In the genomic region with DNA sequence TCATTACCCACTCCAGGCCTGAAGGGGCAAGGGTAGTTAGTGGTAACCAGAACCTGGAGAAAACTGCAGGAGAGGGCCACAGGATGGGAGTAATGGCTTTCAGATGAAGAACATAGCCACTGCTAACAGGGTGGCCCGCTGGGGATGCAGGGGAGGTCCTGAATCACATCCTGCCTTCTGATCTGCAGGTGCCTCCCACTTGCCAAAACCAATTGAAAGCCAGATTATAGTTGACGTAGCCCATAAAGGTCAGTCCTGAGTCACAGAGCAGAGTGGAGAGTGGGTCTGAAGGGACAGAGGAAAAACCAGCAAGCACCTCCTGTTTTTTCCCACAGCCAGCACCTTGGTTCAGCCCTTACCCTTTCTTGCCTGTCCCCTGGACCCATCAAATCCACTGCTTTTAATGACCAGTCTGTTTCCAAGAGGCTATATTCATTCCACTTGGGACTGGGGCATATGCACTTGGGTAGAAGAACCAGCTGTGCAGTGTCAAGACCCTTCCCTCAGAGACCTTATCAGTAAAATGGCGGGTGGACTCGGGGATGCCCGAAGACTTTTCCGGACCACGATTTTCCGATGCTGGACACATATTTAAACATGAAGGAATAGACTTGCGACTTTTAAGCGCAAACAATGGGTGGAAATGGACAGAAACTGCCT, we compare ENCODE assay signal across 8 cellular contexts. TPM values are rescaled to one million over a fixed set of nuclear protein-coding genes. Genes with fewer than 3 reads are reported as not detected.
DNase-seq lines count a peak whose midpoint lies in the region; ATAC-seq and TF ChIP-seq lines count a peak whose summit lies in the region.

No MANE protein-coding gene starts in this region.

- no peaks in the 10 kb centered on the region for H4K20me1 ChIP-seq in fibroblast of lung (ENCODE audit: control insufficient read depth, extremely low read depth, insufficient read depth, low read length)

- H3K27ac Mint-ChIP-seq in activated CD4-positive, alpha-beta T cell treated with anti-CD3 and anti-CD28 coated beads for 36 hours: peak overlapping the region; percentile 55
- no peak overlapping the region for H3K27ac Mint-ChIP-seq in naive B cell

- peak overlapping the region; percentile 86 for H3K27ac ChIP-seq in fibroblast of lung (ENCODE audit: insufficient read depth, low read length)
- peak overlapping the region; percentile 57 to 88 (median 83) for H3K27ac ChIP-seq in thyroid gland

- H2AFZ ChIP-seq in fibroblast of lung (ENCODE audit: low read length): peak overlapping the region; percentile 71

- H3K27me3 Mint-ChIP-seq in activated CD4-positive, alpha-beta T cell treated with anti-CD3 and anti-CD28 coated beads for 36 hours: peaks cover 27% of the 10 kb centered on the region
- H3K27me3 Mint-ChIP-seq in naive B cell: peaks cover 48 to 57% (median 57%) of the 10 kb centered on the region in 3 donors

- H3K9ac ChIP-seq in fibroblast of lung (ENCODE audit: insufficient read depth, low read length): peak overlapping the region; percentile 88

- ATAC-seq in activated CD4-positive, alpha-beta T cell treated with anti-CD3 and anti-CD28 coated beads for 36 hours: peak; percentile 95
- no peak for ATAC-seq in naive B cell (ENCODE audit: low read depth in 2 of 2)
- ATAC-seq in GM18867 (IDR thresholded peaks at IDR 0.05; ENCODE audit: unreplicated experiment): no peak

- H3K27me3 ChIP-seq in fibroblast of lung (ENCODE audit: control insufficient read depth, insufficient read depth, low read length): no peaks in the 10 kb centered on the region
- no peaks in the 10 kb centered on the region for H3K27me3 ChIP-seq in thyroid gland

- DNase-seq in activated CD4-positive, alpha-beta T cell treated with anti-CD3 and anti-CD28 coated beads for 36 hours: peak; percentile 78
- no peak for DNase-seq in activated CD4-positive, alpha-beta T cell treated with anti-CD3 and anti-CD28 coated beads for 1 hour
- DNase-seq in NCI-H146 (lab: John Stamatoyannopoulos, UW) (peak; percentile 96), fibroblast of lung (ENCODE audit: low read depth in 2 of 2) (peak; percentile 72 to 89), naive B cell (peak; percentile 2), thyroid gland (peak; percentile 25 to 29)
- DNase-seq in activated CD8-positive, alpha-beta memory T cell treated with anti-CD3 and anti-CD28 coated beads, Interleukin-2, amount 50 U/mL, for 4 hours: peak; percentile 52

- H3K36me3 Mint-ChIP-seq in activated CD4-positive, alpha-beta T cell treated with anti-CD3 and anti-CD28 coated beads for 36 hours (ENCODE audit: low read depth): peaks cover 3% of the 10 kb centered on the region
- H3K36me3 Mint-ChIP-seq in naive B cell: peaks cover 6 to 9% of the 10 kb centered on the region in 2 donors

- peaks cover 19% of the 10 kb centered on the region for H3K4me1 Mint-ChIP-seq in activated CD4-positive, alpha-beta T cell treated with anti-CD3 and anti-CD28 coated beads for 36 hours
- peaks cover 15 to 23% (median 19%) of the 10 kb centered on the region in 3 donors for H3K4me1 Mint-ChIP-seq in naive B cell

- TF ChIP-seq CTCF in fibroblast of lung (conservative IDR thresholded peaks at IDR 0.05 in 1 of 2, IDR thresholded peaks at IDR 0.05 in 1 of 2; ENCODE audit: low read depth in 1 of 2, low read length in 2 of 2) (no peak), thyroid gland (IDR thresholded peaks at IDR 0.05) (no peak)

- POLR2A ChIA-PET in activated CD4-positive, alpha-beta T cell treated with anti-CD3 and anti-CD28 coated beads for 36 hours (lab: Charles Lee): interaction anchor here (1.6 kb wide), 1 partner anchor 66 kb away, joined by 4 read pairs; a partner anchor contains a TSS

- H3K79me2 ChIP-seq in fibroblast of lung (ENCODE audit: control insufficient read depth, insufficient read depth, low read length): no peaks in the 10 kb centered on the region

- peak overlapping the region; percentile 76 for H3K4me2 ChIP-seq in fibroblast of lung (ENCODE audit: extremely low read depth, insufficient read depth, low read length)

- no peaks in the 10 kb centered on the region for H3K36me3 ChIP-seq in fibroblast of lung (ENCODE audit: control insufficient read depth, insufficient read depth, low read length)
- no peaks in the 10 kb centered on the region for H3K36me3 ChIP-seq in thyroid gland

- H3K9me3 Mint-ChIP-seq in activated CD4-positive, alpha-beta T cell treated with anti-CD3 and anti-CD28 coated beads for 36 hours (ENCODE audit: low read depth): peaks cover 5% of the 10 kb centered on the region
- H3K9me3 Mint-ChIP-seq in naive B cell: peaks cover 2 to 14% (median 11%) of the 10 kb centered on the region in 7 donors

- H3K4me3 Mint-ChIP-seq in activated CD4-positive, alpha-beta T cell treated with anti-CD3 and anti-CD28 coated beads for 36 hours: peak overlapping the region; percentile 72
- H3K4me3 Mint-ChIP-seq in naive B cell: peak overlapping the region; percentile 82 to 93 (median 88)

- 15 to 27% methylated on average over 10 of the region's 10 CpGs for WGBS in thyroid gland, 2 donors

- H3K4me1 ChIP-seq in fibroblast of lung (ENCODE audit: control insufficient read depth, extremely low read depth, insufficient read depth, low read length) (peaks cover 8% of the 10 kb centered on the region), thyroid gland (peaks cover 22 to 34% of the 10 kb centered on the region in 2 donors)

- TF ChIP-seq POLR2A in thyroid gland (IDR thresholded peaks at IDR 0.05): no peak

- intact Hi-C loops in activated CD4-positive, alpha-beta T cell treated with anti-CD3 and anti-CD28 coated beads for 36 hours (cut with DNase I, micrococcal nuclease): loop anchor here (1.0 to 2.0 kb wide), 5 partner anchors 44 to 196 kb away; a partner anchor contains a TSS
- intact Hi-C loops in thyroid gland (cut with DNase I): no loop called here

- H3K4me3 ChIP-seq in fibroblast of lung (replicated peaks in 1 of 4; ENCODE audit: control extremely low read depth in 1 of 4, insufficient read depth in 1 of 4, low read depth in 3 of 4, low read length in 4 of 4) (peak overlapping the region; percentile 78 to 85 (median 82)), thyroid gland (replicated peaks in 1 of 3) (peak overlapping the region; percentile 23 to 51 (median 47))

- H3K9me3 ChIP-seq in fibroblast of lung (ENCODE audit: control insufficient read depth, insufficient read depth, low read depth, low read length) (no peaks in the 10 kb centered on the region), thyroid gland (no peaks in the 10 kb centered on the region)

- CTCF ChIA-PET in activated CD4-positive, alpha-beta T cell treated with anti-CD3 and anti-CD28 coated beads for 36 hours (lab: Charles Lee): interaction anchor here (2.6 kb wide), 1 partner anchor 42 kb away, joined by 6 read pairs; no protein-coding TSS in a partner anchor

RNA-seq across cellular contexts. Expression of a gene that starts 0.6 kb away (rescaled TPM):
- 1 to 10 TPM; 1.7 to 2.0 TPM for total RNA-seq in activated CD4-positive, alpha-beta T cell treated with anti-CD3 and anti-CD28 coated beads for 36 hours
- total RNA-seq in fibroblast of lung (8.5 and 15.4 TPM in 2 replicates), thyroid gland (10 to 100 TPM in 3 of 4 donors, 1 to 10 TPM in 1; 9.6 to 12.6 (median 11.5) TPM)
- polyA plus RNA-seq in fibroblast of lung (11.6 and 14.9 TPM in 2 replicates), naive B cell (ENCODE audit: low read depth in 6 of 6) (not detected)
- polyA plus RNA-seq in fibroblast of lung (2012): 6.9 and 7.0 TPM in 2 replicates
- polyA minus RNA-seq in fibroblast of lung (ENCODE audit: low replicate concordance): 0.37 and 3.2 TPM in 2 replicates

RNA-seq across cellular contexts. Expression of a gene that starts 43.7 kb away (rescaled TPM):
- total RNA-seq in activated CD4-positive, alpha-beta T cell treated with anti-CD3 and anti-CD28 coated beads for 36 hours: 10 to 100 TPM; 30.4 to 31.9 TPM
- total RNA-seq in fibroblast of lung (53.2 and 59.5 TPM in 2 replicates), thyroid gland (10 to 100 TPM; 46.1 to 64.4 (median 47.0) TPM)
- polyA plus RNA-seq in fibroblast of lung (56.2 and 62.7 TPM in 2 replicates), naive B cell (ENCODE audit: low read depth in 6 of 6) (10 to 100 TPM; 40.2 to 48.7 (median 42.6) TPM)
- 29.9 and 31.7 TPM in 2 replicates for polyA plus RNA-seq in fibroblast of lung (2012)
- polyA minus RNA-seq in fibroblast of lung (ENCODE audit: low replicate concordance): 1.2 and 7.3 TPM in 2 replicates
